Comparison of ENCODE assay signal across 10 cellular contexts in genomic region chr5:173823721-173824567, GRCh38.
DNase-seq lines count a peak whose midpoint lies in the region; ATAC-seq and TF ChIP-seq lines count a peak whose summit lies in the region.
"Had no signal": no experiment of that assay in that cellular context is flagged by ENCODE, and none has a peak within 500 bp of the region (broad histone marks: within the 10 kb centered on the region; RNA-seq: fewer than 3 reads in every experiment).

No MANE protein-coding gene starts in this region.

- peaks cover 6% of the 10 kb centered on the region for H3K36me3 Mint-ChIP-seq in IgD-negative memory B cell
- peaks cover 5% of the 10 kb centered on the region for H3K36me3 Mint-ChIP-seq in memory B cell

- peak; percentile 92 for DNase-seq in A172 (ENCODE audit: low spot score)
- peak; percentile 95 for DNase-seq in choroid plexus epithelial cell (ENCODE audit: low read depth)
- no peak for DNase-seq in memory B cell (ENCODE audit: low spot score in 2 of 2)
- DNase-seq in GM13977 (ENCODE audit: low spot score): no peak
- DNase-seq in activated naive CD4-positive, alpha-beta T cell (lab: John Stamatoyannopoulos, UW): no peak
- DNase-seq in effector CD8-positive, alpha-beta T cell (lab: John Stamatoyannopoulos, UW): no peak
- DNase-seq: cerebellar nuclear complex had no signal

- in situ Hi-C loops in GM13977 (cut with MboI; ENCODE audit: low pct_unique_long_range_greater_than_20kb, low sequenced_read_pairs, unreplicated experiment): no loop called here

- peaks cover 0 to 19% (median 3%) of the 10 kb centered on the region in 3 donors for H3K9me3 Mint-ChIP-seq in IgD-negative memory B cell
- H3K9me3 Mint-ChIP-seq in memory B cell: peaks cover 4% of the 10 kb centered on the region

- H3K4me1 Mint-ChIP-seq in IgD-negative memory B cell: peaks cover 59 to 68% (median 62%) of the 10 kb centered on the region in 3 donors
- peaks cover 58% of the 10 kb centered on the region for H3K4me1 Mint-ChIP-seq in memory B cell

- no peak overlapping the region for H3K4me3 ChIP-seq in choroid plexus epithelial cell (ENCODE audit: low read depth, low read length)
- H3K4me3 ChIP-seq: Peyer's patch had no signal

- H3K27me3 Mint-ChIP-seq in IgD-negative memory B cell: no peaks in the 10 kb centered on the region
- no peaks in the 10 kb centered on the region for H3K27me3 Mint-ChIP-seq in memory B cell

- H3K27ac Mint-ChIP-seq in IgD-negative memory B cell (peak overlapping the region; percentile 56 to 75 (median 68)), memory B cell (peak overlapping the region; percentile 70)

- H3K4me3 Mint-ChIP-seq in IgD-negative memory B cell (peak overlapping the region; percentile 8 to 73 (median 58)), memory B cell (peak overlapping the region; percentile 11)

- ATAC-seq in memory B cell (ENCODE audit: low read depth): no peak
- ATAC-seq in GM19467 (IDR thresholded peaks at IDR 0.05; ENCODE audit: unreplicated experiment): no peak

- TF ChIP-seq CTCF in choroid plexus epithelial cell (conservative IDR thresholded peaks at IDR 0.05; ENCODE audit: low read depth, low read length) (no peak), GM13977 (IDR thresholded peaks at IDR 0.05; ENCODE audit: extremely low read depth, insufficient read depth, missing control alignments) (no peak)

Comparison
In these comparisons a context has a peak if more than half of its experiments do, and no peak if none do; other contexts are left out.
1. DNase-seq: peak in A172 (single experiment) and choroid plexus epithelial cell (single experiment); none in memory B cell (0 of 2), GM13977 (single experiment), activated naive CD4-positive, alpha-beta T cell (0 of 4) and effector CD8-positive, alpha-beta T cell (single experiment).